18 cellular contexts compared by ENCODE assay signal in genomic region chr19:8370176-8371010, GRCh38.
DNase-seq lines count a peak whose midpoint lies in the region; ATAC-seq and TF ChIP-seq lines count a peak whose summit lies in the region.
"Had no signal": no experiment of that assay in that cellular context is flagged by ENCODE, and none has a peak within 500 bp of the region (broad histone marks: within the 10 kb centered on the region; RNA-seq: fewer than 3 reads in every experiment).

No MANE protein-coding gene starts in this region.

- no peak for TF ChIP-seq CTCF in 22Rv1 (IDR thresholded peaks at IDR 0.05)
- TF ChIP-seq CTCF in nephron (IDR thresholded peaks at IDR 0.05; ENCODE audit: unreplicated experiment in 3 of 3) = no peak
- no peak for TF ChIP-seq CTCF in GM20000 (IDR thresholded peaks at IDR 0.05; ENCODE audit: extremely low read depth, missing control alignments)

- peaks cover 18% of the 10 kb centered on the region for H3K4me1 ChIP-seq in NT2/D1 (ENCODE audit: insufficient read depth, insufficient read length)

- H3K27ac ChIP-seq in 22Rv1 = peak overlapping the region; percentile 96
- H3K27ac ChIP-seq: brain microvascular endothelial cell had no signal

- peaks cover 38% of the 10 kb centered on the region for H3K36me3 Mint-ChIP-seq in nephron (ENCODE audit: low read depth)

- H3K4me1 Mint-ChIP-seq in nephron = peaks cover 31% of the 10 kb centered on the region

- H3K4me3 ChIP-seq in NT2/D1 (ENCODE audit: insufficient read length, low read depth) = no peak overlapping the region

- peak overlapping the region; percentile 37 to 84 (median 80) for H3K27ac Mint-ChIP-seq in nephron
- H3K27ac Mint-ChIP-seq: activated naive CD4-positive, alpha-beta T cell treated with anti-CD3 and anti-CD28 coated beads for 36 hours; progenitor cell of endocrine pancreas had no signal

- no peaks in the 10 kb centered on the region for H3K27me3 Mint-ChIP-seq in nephron (ENCODE audit: low read depth)

- peaks cover 20% of the 10 kb centered on the region for H3K27me3 ChIP-seq in NT2/D1 (ENCODE audit: insufficient read depth, insufficient read length)
- H3K27me3 ChIP-seq: brain microvascular endothelial cell had no signal

- H3K9me3 Mint-ChIP-seq in nephron = no peaks in the 10 kb centered on the region
- H3K9me3 Mint-ChIP-seq: activated naive CD4-positive, alpha-beta T cell treated with anti-CD3 and anti-CD28 coated beads for 36 hours had no signal

- DNase-seq in NT2/D1 (ENCODE audit: low read depth, low spot score) = no peak
- DNase-seq in fibroblast of gingiva (ENCODE audit: low read depth) = peak; percentile 73
- DNase-seq in GM20000 (ENCODE audit: low spot score) = no peak
- DNase-seq in SKM-1 (lab: John Stamatoyannopoulos, UW; ENCODE audit: unreplicated experiment) = no peak
- DNase-seq in AG08396 (ENCODE audit: low spot score) = no peak
- DNase-seq: activated CD4-positive, alpha-beta T cell treated with anti-CD3 and anti-CD28 coated beads for 4 hours; activated naive CD4-positive, alpha-beta T cell treated with anti-CD3 and anti-CD28 coated beads for 36 hours; brain microvascular endothelial cell; COR-L47; effector CD8-positive, alpha-beta T cell; kidney glomerular epithelial cell; NCI-H146; NCI-H446; T-helper 9 cell had no signal

- H3K4me3 Mint-ChIP-seq in nephron = no peak overlapping the region
- H3K4me3 Mint-ChIP-seq: activated naive CD4-positive, alpha-beta T cell treated with anti-CD3 and anti-CD28 coated beads for 36 hours had no signal

- ATAC-seq in GM21447 (IDR thresholded peaks at IDR 0.05; ENCODE audit: unreplicated experiment) = no peak

- H3K36me3 ChIP-seq in NT2/D1 (ENCODE audit: insufficient read depth, insufficient read length, low read length) = peaks cover 6% of the 10 kb centered on the region

- no peaks in the 10 kb centered on the region for H3K9me3 ChIP-seq in NT2/D1 (ENCODE audit: insufficient read depth, low read length)

- peak overlapping the region; percentile 56 for H3K9ac ChIP-seq in NT2/D1 (ENCODE audit: insufficient read length, low read depth)
